15 cellular contexts compared by ENCODE assay signal in the genomic region with DNA sequence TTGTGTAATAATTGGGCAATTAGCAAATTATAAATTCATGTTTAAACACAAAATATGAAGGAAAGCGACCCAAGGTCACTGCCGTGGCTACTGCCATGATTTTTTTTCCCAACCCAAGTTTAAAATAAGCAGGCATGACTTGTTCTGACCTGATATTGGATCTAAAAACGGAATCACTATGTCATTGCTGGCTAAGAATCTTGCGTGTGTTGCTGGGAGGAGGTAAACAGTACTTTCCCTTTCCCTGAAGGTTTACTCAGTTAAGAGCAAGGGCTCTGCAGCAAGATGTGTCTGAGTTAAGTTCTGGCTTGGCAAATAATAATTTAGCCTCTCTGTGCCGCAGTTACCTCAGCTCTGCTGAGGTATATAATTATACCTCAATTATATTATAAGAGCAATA.
DNase-seq lines count a peak whose midpoint lies in the region; ATAC-seq and TF ChIP-seq lines count a peak whose summit lies in the region.
"Had no signal": no experiment of that assay in that cellular context is flagged by ENCODE, and none has a peak within 500 bp of the region (broad histone marks: within the 10 kb centered on the region; RNA-seq: fewer than 3 reads in every experiment).

No MANE protein-coding gene starts in this region.

- peaks cover 3% of the 10 kb centered on the region for H3K9me3 Mint-ChIP-seq in neural progenitor cell

- peak overlapping the region; percentile 41 to 73 for H3K27ac ChIP-seq in breast epithelium
- no peak overlapping the region for H3K27ac ChIP-seq in mammary epithelial cell (ENCODE audit: insufficient read depth, low read depth, low read length)
- H3K27ac ChIP-seq in neural progenitor cell: no peak overlapping the region
- no peak overlapping the region for H3K27ac ChIP-seq in upper lobe of right lung
- H3K27ac ChIP-seq: epithelial cell of prostate had no signal

- DNase-seq in breast epithelium (ENCODE audit: low spot score in 2 of 2) (no peak), mammary epithelial cell (no peak), fibroblast of pulmonary artery (ENCODE audit: low read depth) (peak; percentile 21), neural progenitor cell (ENCODE audit: low spot score) (no peak), upper lobe of right lung (no peak), HAP-1 (ENCODE audit: low spot score in 2 of 2) (no peak), OCI-M1 (lab: John Stamatoyannopoulos, UW) (no peak)
- DNase-seq: 8988T; activated CD4-positive, CD25-positive, alpha-beta regulatory T cell; activated T-cell treated with anti-CD3 and anti-CD28 coated beads for 4 hours; amniotic stem cell; NCI-H187 had no signal

- peaks cover 6% of the 10 kb centered on the region for H3K36me3 Mint-ChIP-seq in neural progenitor cell

- no peaks in the 10 kb centered on the region for H3K9me3 ChIP-seq in breast epithelium
- no peaks in the 10 kb centered on the region for H3K9me3 ChIP-seq in mammary epithelial cell (replicated peaks; ENCODE audit: insufficient read depth, low read length)
- H3K9me3 ChIP-seq in neural progenitor cell (ENCODE audit: low read depth): no peaks in the 10 kb centered on the region
- no peaks in the 10 kb centered on the region for H3K9me3 ChIP-seq in upper lobe of right lung
- no peaks in the 10 kb centered on the region for H3K9me3 ChIP-seq in HAP-1

- H3K4me1 ChIP-seq in breast epithelium (no peaks in the 10 kb centered on the region), mammary epithelial cell (ENCODE audit: insufficient read depth, low read length) (no peaks in the 10 kb centered on the region), neural progenitor cell (no peaks in the 10 kb centered on the region), upper lobe of right lung (peaks cover 4% of the 10 kb centered on the region), HAP-1 (peaks cover 8% of the 10 kb centered on the region)

- H2AFZ ChIP-seq in mammary epithelial cell (ENCODE audit: low read depth, low read length): no peak overlapping the region
- no peak overlapping the region for H2AFZ ChIP-seq in neural progenitor cell (replicated peaks)

- no peak for TF ChIP-seq CTCF in breast epithelium (IDR thresholded peaks at IDR 0.05)
- TF ChIP-seq CTCF in mammary epithelial cell (conservative IDR thresholded peaks at IDR 0.05 in 1 of 2, IDR thresholded peaks at IDR 0.05 in 1 of 2; ENCODE audit: extremely low read depth in 1 of 2, insufficient read depth in 1 of 2, low read depth in 1 of 2, low read length in 2 of 2): no peak
- no peak for TF ChIP-seq CTCF in fibroblast of pulmonary artery (IDR thresholded peaks at IDR 0.05; ENCODE audit: low read length, missing control alignments)
- no peak for TF ChIP-seq CTCF in neural progenitor cell (IDR thresholded peaks at IDR 0.05)
- TF ChIP-seq CTCF in upper lobe of right lung (IDR thresholded peaks at IDR 0.05): no peak

- H3K27me3 Mint-ChIP-seq in neural progenitor cell (ENCODE audit: insufficient read depth, low read depth): no peaks in the 10 kb centered on the region

- H3K36me3 ChIP-seq in breast epithelium: no peaks in the 10 kb centered on the region
- peaks cover 2% of the 10 kb centered on the region for H3K36me3 ChIP-seq in mammary epithelial cell (ENCODE audit: insufficient read depth, low read length)
- H3K36me3 ChIP-seq in neural progenitor cell: no peaks in the 10 kb centered on the region
- no peaks in the 10 kb centered on the region for H3K36me3 ChIP-seq in upper lobe of right lung
- H3K36me3 ChIP-seq in HAP-1 (replicated peaks): no peaks in the 10 kb centered on the region

- peaks cover 2% of the 10 kb centered on the region for H4K20me1 ChIP-seq in mammary epithelial cell (ENCODE audit: insufficient read depth, low read length)
- no peaks in the 10 kb centered on the region for H4K20me1 ChIP-seq in neural progenitor cell (ENCODE audit: low read depth)

- H3K4me2 ChIP-seq in mammary epithelial cell (ENCODE audit: insufficient read depth, low read depth, low read length) (no peak overlapping the region), neural progenitor cell (no peak overlapping the region)

- no peak for TF ChIP-seq POLR2A in breast epithelium (IDR thresholded peaks at IDR 0.05)

- H3K4me3 ChIP-seq in breast epithelium (no peak overlapping the region), mammary epithelial cell (replicated peaks in 1 of 3; ENCODE audit: insufficient read depth in 1 of 3, low read depth in 2 of 3, low read length in 3 of 3) (no peak overlapping the region), fibroblast of pulmonary artery (replicated peaks; ENCODE audit: low read depth, low read length) (no peak overlapping the region), neural progenitor cell (no peak overlapping the region), upper lobe of right lung (no peak overlapping the region), HAP-1 (no peak overlapping the region)
- H3K4me3 ChIP-seq: skin epidermis had no signal

- no peak overlapping the region for H3K4me3 Mint-ChIP-seq in neural progenitor cell

- H3K9ac ChIP-seq in mammary epithelial cell (ENCODE audit: insufficient read depth, low read length) (no peak overlapping the region), neural progenitor cell (no peak overlapping the region)

- dilution Hi-C loops in mammary epithelial cell (cut with HindIII; ENCODE audit: low sequenced_read_pairs): no loop called here

- H3K27ac Mint-ChIP-seq in neural progenitor cell: peak overlapping the region; percentile 50

- in situ Hi-C loops in mammary epithelial cell (cut with MboI; ENCODE audit: low sequenced_read_pairs in 2 of 2) (no loop called here), HAP-1 (cut with MboI; ENCODE audit: low sequenced_read_pairs) (no loop called here)

- H3K4me1 Mint-ChIP-seq in neural progenitor cell: peaks cover 12% of the 10 kb centered on the region

- WGBS in mammary epithelial cell (ENCODE audit: low coverage, missing lambda C conversion rate): 77% methylated on average over 5 of the region's 5 CpGs

- H3K27me3 ChIP-seq in breast epithelium (no peaks in the 10 kb centered on the region), mammary epithelial cell (ENCODE audit: insufficient read depth, low read length) (no peaks in the 10 kb centered on the region), neural progenitor cell (no peaks in the 10 kb centered on the region), upper lobe of right lung (no peaks in the 10 kb centered on the region), HAP-1 (ENCODE audit: low read depth) (no peaks in the 10 kb centered on the region)

- intact Hi-C loops in breast epithelium (cut with DNase I; ENCODE audit: low total_unique reads): no loop called here
- intact Hi-C loops in mammary epithelial cell (cut with micrococcal nuclease): no loop called here
- intact Hi-C loops in upper lobe of right lung (cut with DNase I): no loop called here

- ATAC-seq in upper lobe of right lung (peak; percentile 50), GM19035 (IDR thresholded peaks at IDR 0.05; ENCODE audit: unreplicated experiment) (no peak)

- no peaks in the 10 kb centered on the region for H3F3A ChIP-seq in neural progenitor cell (ENCODE audit: low read depth)

- BruUV-seq in mammary epithelial cell (replicated peaks; lab: Mats Ljungman, UMichigan): no TSS peak

- CTCF ChIA-PET in mammary epithelial cell (lab: Charles Lee; ENCODE audit: low non-redundant PET): no interaction called here

- no peaks in the 10 kb centered on the region for H3K79me2 ChIP-seq in mammary epithelial cell (ENCODE audit: insufficient read depth, low read length)
- H3K79me2 ChIP-seq in neural progenitor cell (ENCODE audit: low read depth): no peaks in the 10 kb centered on the region

Comparison
In these comparisons a context has a peak if more than half of its experiments do, and no peak if none do; other contexts are left out.
1. H3K27ac ChIP-seq: peak in breast epithelium (2 of 2); none in mammary epithelial cell (single experiment), neural progenitor cell (single experiment) and upper lobe of right lung (single experiment).